Comparison of ENCODE assay signal across 7 cellular contexts in the genomic region with DNA sequence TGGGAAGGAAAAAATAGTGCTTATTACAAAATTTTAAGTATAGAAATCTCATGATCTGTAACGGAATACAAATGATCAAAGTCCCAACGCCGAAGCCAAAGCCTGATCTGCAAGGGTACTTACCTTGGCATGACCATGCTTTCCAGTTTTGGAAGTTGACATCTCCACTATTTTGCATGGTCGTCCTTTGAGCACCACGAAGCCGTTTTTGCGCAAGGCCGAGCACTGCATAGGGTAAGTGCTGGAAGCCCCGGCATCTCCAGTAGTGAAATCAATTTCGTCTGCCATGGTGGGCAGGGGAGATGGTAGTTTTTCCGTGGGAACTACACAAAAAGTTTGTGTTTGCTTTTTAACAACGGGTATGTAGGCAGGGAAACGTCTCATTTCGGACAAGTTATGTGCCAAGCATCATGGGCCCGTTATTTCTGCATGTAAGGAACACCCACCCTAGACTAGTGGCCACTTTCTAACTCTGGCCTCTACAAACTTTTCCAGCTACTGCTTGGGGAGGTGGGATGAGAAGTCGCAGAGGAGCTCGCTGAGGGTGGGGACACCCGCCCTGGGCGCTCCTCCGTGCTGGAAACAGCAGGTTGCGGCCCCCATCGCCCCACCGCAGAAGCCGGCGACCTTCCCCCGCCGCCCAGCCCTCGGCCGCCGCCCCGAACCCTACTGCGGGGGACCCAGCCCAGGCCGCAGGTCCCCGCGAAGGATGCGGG. TPM values are rescaled to one million over a fixed set of nuclear protein-coding genes. Genes with fewer than 3 reads are reported as not detected.
DNase-seq lines count a peak whose midpoint lies in the region; ATAC-seq, FAIRE-seq and TF ChIP-seq lines count a peak whose summit lies in the region.

No MANE protein-coding gene starts in this region.

- POLR2A ChIA-PET in activated naive CD8-positive, alpha-beta T cell treated with anti-CD3 and anti-CD28 coated beads, Interleukin-2, amount 10 ng/mL, durations not matched to agents 7 days and 5 days (lab: Charles Lee), result interaction anchor here (2.7 kb wide), 1 partner anchor 38 kb away, joined by 26 read pairs; the partner anchor contains the start of gene RPL22L1

- peak overlapping the region; percentile 64; the same call in 1 of the 2 replicates for H3K4me3 ChIP-seq in iPS DF 6.9 (ENCODE audit: low read length)
- H3K4me3 ChIP-seq in skin epidermis, result peak overlapping the region; percentile 50 to 71 (median 63)

- TF ChIP-seq POLR2A in GM12891 (IDR thresholded peaks at IDR 0.05; ENCODE audit: low read depth, low read length), result no peak

- in situ Hi-C loops in G401 (cut with HindIII; ENCODE audit: low sequenced_read_pairs), result no loop called here

- H3K27ac Mint-ChIP-seq in activated naive CD8-positive, alpha-beta T cell treated with anti-CD3 and anti-CD28 coated beads, Interleukin-2, amount 10 ng/mL, durations not matched to agents 7 days and 5 days, result peak overlapping the region; percentile 94

- FAIRE-seq in GM12891 (lab: Jason Lieb, UNC), result no peak

- H3K27me3 Mint-ChIP-seq in activated naive CD8-positive, alpha-beta T cell treated with anti-CD3 and anti-CD28 coated beads, Interleukin-2, amount 10 ng/mL, durations not matched to agents 7 days and 5 days, result peaks cover 11% of the 10 kb centered on the region

- no peaks in the 10 kb centered on the region for H3K27me3 ChIP-seq in iPS DF 6.9 (ENCODE audit: control insufficient read depth, insufficient read depth, low read length)

- ATAC-seq in activated naive CD8-positive, alpha-beta T cell treated with anti-CD3 and anti-CD28 coated beads, Interleukin-2, amount 10 ng/mL, durations not matched to agents 7 days and 5 days (ENCODE audit: low read depth), result no peak

- no CpG with 5 or more reads among the region's 36 CpGs for WGBS in iPS DF 6.9 (ENCODE audit: insufficient coverage, insufficient read length)

- H3K27ac ChIP-seq in iPS DF 6.9 (ENCODE audit: low read length) (no peak overlapping the region), skin epidermis (peak overlapping the region in 16 of 21 experiments; percentile 4 to 82 (median 66))

- H3K36me3 Mint-ChIP-seq in activated naive CD8-positive, alpha-beta T cell treated with anti-CD3 and anti-CD28 coated beads, Interleukin-2, amount 10 ng/mL, durations not matched to agents 7 days and 5 days, result peaks cover 9% of the 10 kb centered on the region

- no peaks in the 10 kb centered on the region for H3K36me3 ChIP-seq in iPS DF 6.9 (ENCODE audit: control insufficient read depth, insufficient read depth, low read length)

- H3K4me1 Mint-ChIP-seq in activated naive CD8-positive, alpha-beta T cell treated with anti-CD3 and anti-CD28 coated beads, Interleukin-2, amount 10 ng/mL, durations not matched to agents 7 days and 5 days, result peaks cover 19% of the 10 kb centered on the region

- no peaks in the 10 kb centered on the region for H3K4me1 ChIP-seq in iPS DF 6.9 (ENCODE audit: control insufficient read depth, insufficient read depth, low read length)

- DNase-seq in GM12891 (ENCODE audit: insufficient read length, low spot score), result peak; percentile 1
- DNase-seq in HuH-7 (ENCODE audit: low spot score), result peak; percentile 36
- DNase-seq in activated naive CD8-positive, alpha-beta T cell treated with anti-CD3 and anti-CD28 coated beads, Interleukin-2, amount 10 ng/mL, durations not matched to agents 7 days and 5 days, result no peak
- DNase-seq in iPS DF 6.9 (ENCODE audit: low read depth, low spot score), result no peak
- DNase-seq in SIG-M5 (lab: John Stamatoyannopoulos, UW), result no peak
- no peak for DNase-seq in G401 (ENCODE audit: low spot score)

- H3K9me3 ChIP-seq in iPS DF 6.9 (ENCODE audit: control insufficient read depth, insufficient read depth, low read length), result no peaks in the 10 kb centered on the region

- H3K4me3 Mint-ChIP-seq in activated naive CD8-positive, alpha-beta T cell treated with anti-CD3 and anti-CD28 coated beads, Interleukin-2, amount 10 ng/mL, durations not matched to agents 7 days and 5 days, result peak overlapping the region; percentile 97

- no peaks in the 10 kb centered on the region for H3K9me3 Mint-ChIP-seq in activated naive CD8-positive, alpha-beta T cell treated with anti-CD3 and anti-CD28 coated beads, Interleukin-2, amount 10 ng/mL, durations not matched to agents 7 days and 5 days

TF ChIP-seq in GM12891, 5 proteins besides CTCF, POLR2A, EP300 and RAD21:
- TF ChIP-seq POU2F2 (IDR thresholded peaks at IDR 0.05; ENCODE audit: low read depth, low read length), result no peak
- no peak for TF ChIP-seq PAX5 (IDR thresholded peaks at IDR 0.05; ENCODE audit: insufficient read depth, low read length, severe bottlenecking)
- no peak for TF ChIP-seq POLR2AphosphoS5 (IDR thresholded peaks at IDR 0.05; ENCODE audit: low read depth, low read length)
- no peak for TF ChIP-seq SPI1 (IDR thresholded peaks at IDR 0.05; ENCODE audit: low read depth, low read length)
- no peak for TF ChIP-seq TAF1 (IDR thresholded peaks at IDR 0.05; ENCODE audit: low read depth, low read length)
TF ChIP-seq in GM12891: peak in this region for 0.

RNA-seq across cellular contexts. Expression of gene EIF5A2, which starts 0.8 kb away (rescaled TPM):
- polyA plus RNA-seq in GM12891 (2012; ENCODE audit: low read depth, missing spikeins), result 0.08 TPM
- total RNA-seq in activated naive CD8-positive, alpha-beta T cell treated with anti-CD3 and anti-CD28 coated beads, Interleukin-2, amount 10 ng/mL, durations not matched to agents 7 days and 5 days, result 10 to 100 TPM; 11.4 to 11.5 TPM
- total RNA-seq in G401 (2014; rRNA removed; shearing (Covaris generic)), result 9.0 and 15.6 TPM in 2 replicates

RNA-seq across cellular contexts. Expression of gene RPL22L1, which starts 37.7 kb away (rescaled TPM):
- 681 TPM for polyA plus RNA-seq in GM12891 (2012; ENCODE audit: low read depth, missing spikeins)
- total RNA-seq in activated naive CD8-positive, alpha-beta T cell treated with anti-CD3 and anti-CD28 coated beads, Interleukin-2, amount 10 ng/mL, durations not matched to agents 7 days and 5 days, result 10 to 100 TPM; 50.6 to 54.5 TPM
- total RNA-seq in G401 (2014; rRNA removed; shearing (Covaris generic)), result 278 and 380 TPM in 2 replicates

Comparison
In these comparisons a context has a peak if more than half of its experiments do, and no peak if none do; other contexts are left out.
1. DNase-seq: peak in GM12891 (single experiment) and HuH-7 (single experiment); none in activated naive CD8-positive, alpha-beta T cell treated with anti-CD3 and anti-CD28 coated beads, Interleukin-2, amount 10 ng/mL, durations not matched to agents 7 days and 5 days (single experiment), iPS DF 6.9 (single experiment), SIG-M5 (single experiment) and G401 (single experiment).